ENCODE assay signal across 10 cellular contexts in the genomic region with DNA sequence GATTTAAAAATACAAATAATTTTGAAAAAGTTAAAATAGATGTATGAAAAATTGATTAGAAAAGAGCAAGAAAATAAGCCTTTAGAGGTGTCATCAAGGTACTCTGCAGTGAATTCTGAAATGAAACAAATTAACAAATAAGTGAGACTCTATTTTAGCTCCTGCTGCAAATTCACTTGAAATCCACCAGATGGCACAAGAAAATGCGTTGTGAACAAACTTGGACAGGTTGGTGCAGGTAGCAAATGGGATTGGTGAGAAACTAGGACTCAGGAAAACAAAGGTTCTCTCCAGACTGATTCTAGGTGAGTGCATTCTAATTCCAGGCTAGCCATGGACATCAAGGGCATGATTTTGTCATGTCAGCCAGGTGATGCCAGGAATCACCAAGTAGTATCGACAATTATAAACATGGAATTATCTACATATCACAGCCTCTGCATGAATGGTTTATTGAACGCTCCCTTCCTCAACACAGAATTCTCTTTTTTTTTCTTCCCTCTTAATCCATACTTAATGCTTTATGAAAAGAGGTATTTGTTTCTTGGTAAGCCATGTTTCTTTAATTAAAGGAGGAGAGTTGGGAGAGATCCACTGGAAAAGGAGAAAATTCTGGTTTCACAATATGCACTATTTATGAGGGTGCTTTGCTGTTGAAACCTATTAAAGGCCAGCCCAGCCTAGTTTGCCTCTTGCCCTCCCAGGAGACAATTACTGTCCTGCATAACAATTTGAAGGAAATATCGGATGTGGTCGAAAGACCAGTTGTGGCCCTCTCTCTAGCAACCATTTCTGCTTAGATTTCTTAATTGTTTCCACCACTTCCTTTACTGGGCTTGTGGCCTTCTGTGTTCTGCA.
DNase-seq lines count a peak whose midpoint lies in the region; ATAC-seq and TF ChIP-seq lines count a peak whose summit lies in the region.
"Had no signal": no experiment of that assay in that cellular context is flagged by ENCODE, and none has a peak within 500 bp of the region (broad histone marks: within the 10 kb centered on the region; RNA-seq: fewer than 3 reads in every experiment).

No MANE protein-coding gene starts in this region.

- peak; percentile 86 for ATAC-seq in upper lobe of right lung
- ATAC-seq in GM21529 (IDR thresholded peaks at IDR 0.05; ENCODE audit: unreplicated experiment): no peak

- TF ChIP-seq CTCF in GM10248 (IDR thresholded peaks at IDR 0.05; ENCODE audit: control extremely low read depth, extremely low read depth, low read depth, missing control alignments) (peak; percentile 63), adrenal gland (IDR thresholded peaks at IDR 0.05) (peak; percentile 28 to 48 (median 45)), upper lobe of right lung (IDR thresholded peaks at IDR 0.05) (peak; percentile 61)

- H3K9me3 Mint-ChIP-seq in immature natural killer cell: no peaks in the 10 kb centered on the region
- H3K9me3 Mint-ChIP-seq: T-helper 1 cell treated with Interleukin-12 subunit alpha and Interleukin-12 subunit beta and Interleukin-4 antibody, amounts not matched to agents 30 μg/mL and 1 μg/mL, for 36 hours had no signal

- H3K36me3 ChIP-seq in adrenal gland (replicated peaks in 1 of 2) (no peaks in the 10 kb centered on the region), upper lobe of right lung (no peaks in the 10 kb centered on the region)

- H3K4me3 ChIP-seq in Jurkat, Clone E6-1 (ENCODE audit: low read length): no peak overlapping the region
- H3K4me3 ChIP-seq in adrenal gland (no peak overlapping the region), upper lobe of right lung (no peak overlapping the region)
- H3K4me3 ChIP-seq: psoas muscle had no signal

- DNase-seq in GM10248 (ENCODE audit: extremely low spot score): peak; percentile 34
- DNase-seq in Jurkat, Clone E6-1 (ENCODE audit: low read depth, low spot score): peak; percentile 23
- DNase-seq in adrenal gland: no peak
- DNase-seq in immature natural killer cell: peak in 2 of 3 donors; percentile 6 to 8
- no peak for DNase-seq in upper lobe of right lung
- DNase-seq in NCI-H526 treated with DMSO at 0.1 percent for 48 hours (lab: John Stamatoyannopoulos, UW): no peak
- DNase-seq in activated effector memory CD4-positive, alpha-beta T cell treated with anti-CD3 and anti-CD28 coated beads, Interleukin-2, amount 50 U/mL, for 16 hours: no peak
- DNase-seq: psoas muscle had no signal

- no peak overlapping the region for H3K27ac Mint-ChIP-seq in immature natural killer cell
- H3K27ac Mint-ChIP-seq: T-helper 1 cell treated with Interleukin-12 subunit alpha and Interleukin-12 subunit beta and Interleukin-4 antibody, amounts not matched to agents 30 μg/mL and 1 μg/mL, for 36 hours had no signal

- H3K9me3 ChIP-seq in adrenal gland (replicated peaks in 1 of 3) (no peaks in the 10 kb centered on the region), upper lobe of right lung (no peaks in the 10 kb centered on the region)
- H3K9me3 ChIP-seq: psoas muscle had no signal

- POLR2A ChIA-PET in GM10248 (lab: Yijun Ruan, JAX): no interaction called here

- H3K27me3 ChIP-seq in adrenal gland: no peaks in the 10 kb centered on the region
- no peaks in the 10 kb centered on the region for H3K27me3 ChIP-seq in upper lobe of right lung

- peaks cover 5 to 14% of the 10 kb centered on the region in 2 donors for H3K4me1 Mint-ChIP-seq in immature natural killer cell

- H3K4me1 ChIP-seq in adrenal gland (replicated peaks in 1 of 2) (no peaks in the 10 kb centered on the region), upper lobe of right lung (peaks cover 7% of the 10 kb centered on the region)
- H3K4me1 ChIP-seq: psoas muscle had no signal

- CTCF ChIA-PET in GM10248 (lab: Yijun Ruan, JAX): interaction anchor here (0.6 to 3.9 kb wide), 14 partner anchors 10 to 673 kb away, joined by 3 to 26 read pairs (median 5); no protein-coding TSS in a partner anchor

- H3K36me3 Mint-ChIP-seq in immature natural killer cell: no peaks in the 10 kb centered on the region

- TF ChIP-seq POLR2A in adrenal gland (IDR thresholded peaks at IDR 0.05): no peak

- WGBS in adrenal gland, 4 donors: 64 to 68% (median 65%) methylated on average over 5 of the region's 5 CpGs

- no peak overlapping the region for H3K4me3 Mint-ChIP-seq in immature natural killer cell
- H3K4me3 Mint-ChIP-seq: T-helper 1 cell treated with Interleukin-12 subunit alpha and Interleukin-12 subunit beta and Interleukin-4 antibody, amounts not matched to agents 30 μg/mL and 1 μg/mL, for 36 hours had no signal

- H3K27me3 Mint-ChIP-seq in immature natural killer cell (ENCODE audit: low read depth in 3 of 3): peaks cover 2 to 3% (median 2%) of the 10 kb centered on the region in 3 donors

- intact Hi-C loops in adrenal gland (cut with DNase I) (no loop called here), upper lobe of right lung (cut with DNase I) (no loop called here)

- H3K27ac ChIP-seq in adrenal gland: no peak overlapping the region
- no peak overlapping the region for H3K27ac ChIP-seq in upper lobe of right lung
- H3K27ac ChIP-seq: psoas muscle had no signal

Comparison
In these comparisons a context has a peak if more than half of its experiments do, and no peak if none do; other contexts are left out.
1. DNase-seq: peak in GM10248 (single experiment), Jurkat, Clone E6-1 (single experiment) and immature natural killer cell (2 of 3); none in adrenal gland (0 of 7), upper lobe of right lung (single experiment), NCI-H526 treated with DMSO at 0.1 percent for 48 hours (single experiment) and activated effector memory CD4-positive, alpha-beta T cell treated with anti-CD3 and anti-CD28 coated beads, Interleukin-2, amount 50 U/mL, for 16 hours (single experiment).
2. Peak in every context shown above with its lines, with median percentiles within 50 percentile points of each other: CTCF ChIP-seq.